ENCODE assay signal across 14 cellular contexts in the genomic region with DNA sequence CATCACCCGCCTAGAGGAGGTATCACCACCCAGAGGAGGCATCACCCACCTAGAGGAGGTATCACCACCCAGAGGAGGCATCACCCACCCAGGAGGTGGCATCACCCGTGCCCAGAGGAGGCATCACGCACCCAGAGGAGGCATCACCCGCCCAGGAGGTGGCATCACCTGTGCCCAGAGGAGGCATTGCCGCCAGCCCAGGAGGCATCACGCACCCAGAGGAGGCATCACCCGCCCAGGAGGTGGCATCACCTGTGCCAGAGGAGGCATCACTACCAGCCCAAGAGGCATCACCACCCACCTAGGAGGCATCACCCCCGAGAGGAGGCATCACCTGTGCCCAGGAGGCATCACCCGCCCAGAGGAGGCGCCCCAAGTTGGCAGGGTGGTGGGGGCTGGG. TPM values are rescaled to one million over a fixed set of nuclear protein-coding genes. Genes with fewer than 3 reads are reported as not detected.
A peak's percentile ranks its signal among the peaks of the same experiment; 100 is the strongest.
DNase-seq lines count a peak whose midpoint lies in the region; ATAC-seq and TF ChIP-seq lines count a peak whose summit lies in the region.
"Had no signal": no experiment of that assay in that cellular context is flagged by ENCODE, and none has a peak within 500 bp of the region (broad histone marks: within the 10 kb centered on the region; RNA-seq: fewer than 3 reads in every experiment).

No MANE protein-coding gene starts in this region.

- no peak for ATAC-seq in CD4-positive, CD25-positive, alpha-beta regulatory T cell (ENCODE audit: low read depth in 2 of 2)
- ATAC-seq in T-cell (replicated peaks in 1 of 4) (no peak), GM21526 (IDR thresholded peaks at IDR 0.05; ENCODE audit: low FRiP score, unreplicated experiment) (no peak), GM21515 (IDR thresholded peaks at IDR 0.05; ENCODE audit: unreplicated experiment) (no peak), HG03196 (IDR thresholded peaks at IDR 0.05; ENCODE audit: unreplicated experiment) (no peak)
- ATAC-seq: PC-3 had no signal

- peak overlapping the region; percentile 73 to 91 (median 82) for H3K4me3 Mint-ChIP-seq in CD4-positive, CD25-positive, alpha-beta regulatory T cell
- peak overlapping the region; percentile 82 to 87 (median 86) for H3K4me3 Mint-ChIP-seq in T-cell

- no peaks in the 10 kb centered on the region for H3K9me3 Mint-ChIP-seq in CD4-positive, CD25-positive, alpha-beta regulatory T cell
- no peaks in the 10 kb centered on the region for H3K9me3 Mint-ChIP-seq in T-cell

- POLR2A ChIA-PET in T-cell (lab: Charles Lee), result no interaction called here

- H3K27ac ChIP-seq in CD4-positive, CD25-positive, alpha-beta regulatory T cell (ENCODE audit: insufficient read depth, low read length, poor library complexity, severe bottlenecking), result no peak overlapping the region
- peak overlapping the region; percentile 21 for H3K27ac ChIP-seq in effector memory CD4-positive, alpha-beta T cell (ENCODE audit: insufficient read depth, low read length, poor library complexity, severe bottlenecking)
- H3K27ac ChIP-seq in neutrophil, result peak overlapping the region; percentile 91
- H3K27ac ChIP-seq: brain microvascular endothelial cell, HL-60 had no signal

- no peaks in the 10 kb centered on the region for H3K9me3 ChIP-seq in CD4-positive, CD25-positive, alpha-beta regulatory T cell (ENCODE audit: control insufficient read depth in 2 of 2, low read length in 2 of 2)
- no peaks in the 10 kb centered on the region for H3K9me3 ChIP-seq in effector memory CD4-positive, alpha-beta T cell (ENCODE audit: control insufficient read depth, low read length)
- no peaks in the 10 kb centered on the region for H3K9me3 ChIP-seq in neutrophil

- no peak overlapping the region for H3K4me3 ChIP-seq in CD4-positive, CD25-positive, alpha-beta regulatory T cell (ENCODE audit: low read depth, low read length)
- H3K4me3 ChIP-seq in effector memory CD4-positive, alpha-beta T cell (ENCODE audit: insufficient read depth, low read depth, low read length, poor library complexity, severe bottlenecking), result no peak overlapping the region
- peak overlapping the region; percentile 87 to 99 for H3K4me3 ChIP-seq in neutrophil (ENCODE audit: low read depth in 1 of 2, low read length in 1 of 2)

- DNase-seq in CD4-positive, CD25-positive, alpha-beta regulatory T cell, result no peak
- peak in 8 of 34 experiments; percentile 14 to 37 (median 24) for DNase-seq in T-cell
- DNase-seq in effector memory CD4-positive, alpha-beta T cell, result no peak
- DNase-seq in NOMO-1 (lab: John Stamatoyannopoulos, UW; ENCODE audit: unreplicated experiment in 2 of 2), result no peak
- DNase-seq: activated CD4-positive, CD25-positive, alpha-beta regulatory T cell; brain microvascular endothelial cell; DMS53; NCI-H1436 treated with DMSO at 0.1 percent for 48 hours; PC-3 had no signal

- TF ChIP-seq CTCF in neutrophil (IDR thresholded peaks at IDR 0.05), result no peak

- peaks cover 76% of the 10 kb centered on the region for H3K4me1 ChIP-seq in CD4-positive, CD25-positive, alpha-beta regulatory T cell (ENCODE audit: control insufficient read depth, insufficient read depth, low read length, poor library complexity, severe bottlenecking)
- peaks cover 53% of the 10 kb centered on the region for H3K4me1 ChIP-seq in effector memory CD4-positive, alpha-beta T cell (ENCODE audit: control insufficient read depth, insufficient read depth, low read length, poor library complexity, severe bottlenecking)
- H3K4me1 ChIP-seq in neutrophil (ENCODE audit: control insufficient read depth in 1 of 2, insufficient read depth in 1 of 2, low read depth in 1 of 2, low read length in 1 of 2), result peaks cover 80 to 88% of the 10 kb centered on the region in 2 experiments

- H3K27me3 Mint-ChIP-seq in CD4-positive, CD25-positive, alpha-beta regulatory T cell, result no peaks in the 10 kb centered on the region
- H3K27me3 Mint-ChIP-seq in T-cell, result no peaks in the 10 kb centered on the region

- H3K27ac Mint-ChIP-seq in CD4-positive, CD25-positive, alpha-beta regulatory T cell, result peak overlapping the region; percentile 32 to 93 (median 42)
- H3K27ac Mint-ChIP-seq in T-cell, result peak overlapping the region; percentile 61 to 75

- H3K36me3 ChIP-seq in CD4-positive, CD25-positive, alpha-beta regulatory T cell (ENCODE audit: control insufficient read depth, insufficient read depth, low read length), result peaks cover 6% of the 10 kb centered on the region
- no peaks in the 10 kb centered on the region for H3K36me3 ChIP-seq in effector memory CD4-positive, alpha-beta T cell (ENCODE audit: control insufficient read depth, insufficient read depth, low read length)
- H3K36me3 ChIP-seq in neutrophil, result peaks cover 46% of the 10 kb centered on the region
- H3K36me3 ChIP-seq: brain microvascular endothelial cell had no signal

- CTCF ChIA-PET in T-cell (lab: Charles Lee), result interaction anchor here in 1 of 2 donors (0.6 kb wide), 1 partner anchor 130 kb away, joined by 3 read pairs; no protein-coding TSS in a partner anchor

- H3K4me1 Mint-ChIP-seq in CD4-positive, CD25-positive, alpha-beta regulatory T cell, result peaks cover 0 to 66% (median 27%) of the 10 kb centered on the region in 4 donors
- peaks cover 41 to 61% (median 60%) of the 10 kb centered on the region in 3 donors for H3K4me1 Mint-ChIP-seq in T-cell

- no peaks in the 10 kb centered on the region for H3K36me3 Mint-ChIP-seq in CD4-positive, CD25-positive, alpha-beta regulatory T cell
- H3K36me3 Mint-ChIP-seq in T-cell, result peaks cover 7% of the 10 kb centered on the region

- no peaks in the 10 kb centered on the region for H3K27me3 ChIP-seq in CD4-positive, CD25-positive, alpha-beta regulatory T cell (ENCODE audit: control insufficient read depth, insufficient read depth, low read length)
- H3K27me3 ChIP-seq in effector memory CD4-positive, alpha-beta T cell (replicated peaks; ENCODE audit: control insufficient read depth, insufficient read depth, low read length, poor library complexity, severe bottlenecking), result no peaks in the 10 kb centered on the region
- no peaks in the 10 kb centered on the region for H3K27me3 ChIP-seq in neutrophil
- H3K27me3 ChIP-seq: brain microvascular endothelial cell had no signal

RNA-seq across cellular contexts. Expression of gene NOTCH1, which starts 2.6 kb away (rescaled TPM):
- total RNA-seq in CD4-positive, CD25-positive, alpha-beta regulatory T cell, result 52.3 TPM
- polyA plus RNA-seq in CD4-positive, CD25-positive, alpha-beta regulatory T cell, result 1 to 10 TPM; 1.2 to 1.7 (median 1.5) TPM
- 10 to 100 TPM; 50.1 to 96.1 (median 84.1) TPM for total RNA-seq in T-cell

Comparison
In these comparisons a context has a peak if more than half of its experiments do, and no peak if none do; other contexts are left out.
1. H3K4me3 ChIP-seq: peak in neutrophil (2 of 2); none in CD4-positive, CD25-positive, alpha-beta regulatory T cell (single experiment) and effector memory CD4-positive, alpha-beta T cell (single experiment).